Comparison of ENCODE assay signal across 8 cellular contexts in the genomic region with DNA sequence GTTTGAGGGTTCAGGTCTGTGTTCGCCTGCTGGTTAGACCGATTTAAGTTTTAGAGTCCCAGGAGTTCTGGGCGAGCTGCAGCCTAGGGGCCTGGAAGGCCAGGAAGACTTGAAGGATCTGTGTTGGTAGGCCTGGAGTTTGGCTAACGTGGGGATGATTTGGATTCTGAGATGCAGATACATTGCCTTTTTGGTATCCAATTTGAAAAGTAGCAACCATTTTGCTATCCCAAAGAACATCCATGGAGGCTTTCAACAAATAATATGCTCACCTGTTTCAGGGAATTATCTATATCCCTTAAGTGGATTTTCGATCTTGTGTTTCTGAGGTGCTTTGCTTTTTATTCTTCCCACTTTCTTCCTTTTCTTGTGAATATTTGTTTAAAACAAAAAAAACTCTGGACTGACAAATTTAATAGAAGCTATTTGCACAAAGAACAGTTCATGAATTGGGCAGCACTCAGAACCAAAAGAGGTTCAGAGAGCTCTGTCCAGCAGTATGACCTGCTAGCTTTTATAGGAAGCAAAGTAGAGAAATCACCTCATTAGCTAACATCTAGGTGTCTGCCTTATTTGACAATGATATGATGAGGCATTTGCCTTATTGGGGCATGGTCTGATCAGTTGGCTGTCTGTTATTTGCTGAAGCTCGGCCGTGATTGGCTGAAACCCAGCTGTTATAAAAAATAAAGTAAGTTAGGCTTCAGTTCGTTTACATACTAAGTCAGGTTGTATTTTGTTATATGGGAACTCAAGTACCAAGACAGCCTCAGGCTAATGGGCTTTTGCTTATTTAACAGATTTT. TPM values are rescaled to one million over a fixed set of nuclear protein-coding genes. Genes with fewer than 3 reads are reported as not detected.
DNase-seq lines count a peak whose midpoint lies in the region; ATAC-seq and TF ChIP-seq lines count a peak whose summit lies in the region.

No MANE protein-coding gene starts in this region.

- peaks cover 34% of the 10 kb centered on the region for H3K79me2 ChIP-seq in SK-N-SH (ENCODE audit: insufficient read depth)

- peak overlapping the region; percentile 80 for H2AFZ ChIP-seq in SK-N-SH (ENCODE audit: low read depth)

- 28% methylated on average over 8 of the region's 8 CpGs for WGBS in SK-N-SH (ENCODE audit: low lambda C conversion rate)

- CTCF ChIA-PET in SK-N-SH (lab: Yijun Ruan, JAX) = interaction anchor here (0.8 to 4.7 kb wide), 9 partner anchors 9 to 161 kb away, joined by 3 to 29 read pairs (median 4); partner anchors contain the start of genes GJC3 and ZNF3

- peak overlapping the region; percentile 61 for H3K4me2 ChIP-seq in SK-N-SH

- H3K9me2 ChIP-seq in SK-N-SH = no peaks in the 10 kb centered on the region

- no peak for TF ChIP-seq CTCF in SK-N-SH (IDR thresholded peaks at IDR 0.05)

- no peaks in the 10 kb centered on the region for H3K9me3 Mint-ChIP-seq in activated T-helper 1 cell treated with anti-CD3 and anti-CD28 coated beads, Interleukin-12 subunit alpha, Interleukin-12 subunit beta, Interleukin-2, Interleukin-4 antibody, amounts not matched to agents 30 ng/mL and 10 ng/mL and 1 ng/mL, durations not matched to agents 14 hours and 24 hours and 36 hours

- H3K9me3 ChIP-seq in SK-N-SH = peaks cover 11% of the 10 kb centered on the region; the same call in 1 of the 2 replicates
- H3K9me3 ChIP-seq in iPS-18c (ENCODE audit: control insufficient read depth, insufficient read depth, low read length) = no peaks in the 10 kb centered on the region

- peak overlapping the region; percentile 94 for H3K4me3 Mint-ChIP-seq in activated T-helper 1 cell treated with anti-CD3 and anti-CD28 coated beads, Interleukin-12 subunit alpha, Interleukin-12 subunit beta, Interleukin-2, Interleukin-4 antibody, amounts not matched to agents 30 ng/mL and 10 ng/mL and 1 ng/mL, durations not matched to agents 14 hours and 24 hours and 36 hours

- H3K36me3 ChIP-seq in SK-N-SH (replicated peaks in 1 of 2; ENCODE audit: control insufficient read depth in 1 of 2, insufficient read depth in 2 of 2, low read length in 1 of 2) = no peaks in the 10 kb centered on the region

- H3K4me1 Mint-ChIP-seq in activated T-helper 1 cell treated with anti-CD3 and anti-CD28 coated beads, Interleukin-12 subunit alpha, Interleukin-12 subunit beta, Interleukin-2, Interleukin-4 antibody, amounts not matched to agents 30 ng/mL and 10 ng/mL and 1 ng/mL, durations not matched to agents 14 hours and 24 hours and 36 hours (ENCODE audit: low read depth) = peaks cover 40% of the 10 kb centered on the region

- H3K27ac ChIP-seq in SK-N-SH (ENCODE audit: low read depth in 2 of 2, low read length in 1 of 2) (peak overlapping the region; percentile 24 to 64; a peak in 3 of 4 replicates), substantia nigra (ENCODE audit: low read depth, low read length, poor library complexity, severe bottlenecking) (peak overlapping the region; percentile 83)

- H3K4me1 ChIP-seq in SK-N-SH (ENCODE audit: control insufficient read depth in 1 of 2, insufficient read depth in 2 of 2, low read depth in 1 of 2, low read length in 1 of 2) = no peaks in the 10 kb centered on the region; a peak in 1 of 4 replicates

- TF ChIP-seq RAD21 in SK-N-SH (IDR thresholded peaks at IDR 0.05; ENCODE audit: low read length) = no peak

- H3K27me3 ChIP-seq in SK-N-SH (ENCODE audit: insufficient read depth) = peaks cover 19% of the 10 kb centered on the region; the same call in 1 of the 2 replicates

- DNase-seq in SK-N-SH = no peak
- no peak for DNase-seq in activated T-helper 1 cell treated with anti-CD3 and anti-CD28 coated beads, Interleukin-12 subunit alpha, Interleukin-12 subunit beta, Interleukin-2, Interleukin-4 antibody, amounts not matched to agents 30 ng/mL and 10 ng/mL and 1 ng/mL, durations not matched to agents 14 hours and 24 hours and 36 hours (ENCODE audit: low spot score)
- no peak for DNase-seq in substantia nigra (lab: John Stamatoyannopoulos, UW)
- no peak for DNase-seq in DMS79 (lab: John Stamatoyannopoulos, UW)
- DNase-seq in iPS-NIHi11 (ENCODE audit: low spot score) = no peak

- ATAC-seq in SK-N-SH treated with all-trans-retinoic acid at 6 μM for 48 hours = no peak
- no peak for ATAC-seq in HG02884 (IDR thresholded peaks at IDR 0.05; ENCODE audit: unreplicated experiment)

- H3K27me3 Mint-ChIP-seq in activated T-helper 1 cell treated with anti-CD3 and anti-CD28 coated beads, Interleukin-12 subunit alpha, Interleukin-12 subunit beta, Interleukin-2, Interleukin-4 antibody, amounts not matched to agents 30 ng/mL and 10 ng/mL and 1 ng/mL, durations not matched to agents 14 hours and 24 hours and 36 hours (ENCODE audit: insufficient read depth) = no peaks in the 10 kb centered on the region

- no peak for TF ChIP-seq EP300 in SK-N-SH (IDR thresholded peaks at IDR 0.05; ENCODE audit: borderline replicate concordance in 1 of 2, low read depth in 1 of 2, low read length in 1 of 2)

- intact Hi-C loops in activated T-helper 1 cell treated with anti-CD3 and anti-CD28 coated beads, Interleukin-12 subunit alpha, Interleukin-12 subunit beta, Interleukin-2, Interleukin-4 antibody, amounts not matched to agents 30 ng/mL and 10 ng/mL and 1 ng/mL, durations not matched to agents 14 hours and 24 hours and 36 hours (cut with micrococcal nuclease) = loop anchor here (1.0 to 2.0 kb wide), 12 partner anchors 9 to 454 kb away; partner anchors contain the start of genes ATP5MF, CNPY4, COPS6 and GJC3

- H3K9ac ChIP-seq in SK-N-SH = peak overlapping the region; percentile 65

- H3K36me3 Mint-ChIP-seq in activated T-helper 1 cell treated with anti-CD3 and anti-CD28 coated beads, Interleukin-12 subunit alpha, Interleukin-12 subunit beta, Interleukin-2, Interleukin-4 antibody, amounts not matched to agents 30 ng/mL and 10 ng/mL and 1 ng/mL, durations not matched to agents 14 hours and 24 hours and 36 hours (ENCODE audit: low read depth) = peaks cover 22% of the 10 kb centered on the region

- no peaks in the 10 kb centered on the region for H4K20me1 ChIP-seq in SK-N-SH (ENCODE audit: insufficient read depth)

- H3F3A ChIP-seq in SK-N-SH (replicated peaks; ENCODE audit: insufficient read depth) = no peaks in the 10 kb centered on the region

- peak overlapping the region; percentile 96 for H3K27ac Mint-ChIP-seq in activated T-helper 1 cell treated with anti-CD3 and anti-CD28 coated beads, Interleukin-12 subunit alpha, Interleukin-12 subunit beta, Interleukin-2, Interleukin-4 antibody, amounts not matched to agents 30 ng/mL and 10 ng/mL and 1 ng/mL, durations not matched to agents 14 hours and 24 hours and 36 hours

- POLR2A ChIA-PET in SK-N-SH (lab: Yijun Ruan, JAX) = interaction anchor here (0.6 to 0.9 kb wide), 2 partner anchors 32 to 303 kb away, joined by 3 to 5 read pairs; partner anchors contain the start of gene ZSCAN25

- H3K4me3 ChIP-seq in SK-N-SH (ENCODE audit: low read depth in 2 of 2, low read length in 1 of 2) = peak overlapping the region; percentile 59 to 64
- H3K4me3 ChIP-seq in iPS-18c (ENCODE audit: insufficient read depth, low read depth, low read length) = peak overlapping the region; percentile 36; the same call in 1 of the 2 replicates

TF ChIP-seq in SK-N-SH, 30 proteins besides CTCF, POLR2A, EP300 and RAD21 (continues in another document):
- no peak for TF ChIP-seq RFX5 (IDR thresholded peaks at IDR 0.05; ENCODE audit: low read length)

TF ChIP-seq in SK-N-SH treated with all-trans-retinoic acid at 6 μM for 48 hours, 23 proteins besides CTCF, POLR2A, EP300 and RAD21 (continues in another document):
- TF ChIP-seq, protein P1, sequence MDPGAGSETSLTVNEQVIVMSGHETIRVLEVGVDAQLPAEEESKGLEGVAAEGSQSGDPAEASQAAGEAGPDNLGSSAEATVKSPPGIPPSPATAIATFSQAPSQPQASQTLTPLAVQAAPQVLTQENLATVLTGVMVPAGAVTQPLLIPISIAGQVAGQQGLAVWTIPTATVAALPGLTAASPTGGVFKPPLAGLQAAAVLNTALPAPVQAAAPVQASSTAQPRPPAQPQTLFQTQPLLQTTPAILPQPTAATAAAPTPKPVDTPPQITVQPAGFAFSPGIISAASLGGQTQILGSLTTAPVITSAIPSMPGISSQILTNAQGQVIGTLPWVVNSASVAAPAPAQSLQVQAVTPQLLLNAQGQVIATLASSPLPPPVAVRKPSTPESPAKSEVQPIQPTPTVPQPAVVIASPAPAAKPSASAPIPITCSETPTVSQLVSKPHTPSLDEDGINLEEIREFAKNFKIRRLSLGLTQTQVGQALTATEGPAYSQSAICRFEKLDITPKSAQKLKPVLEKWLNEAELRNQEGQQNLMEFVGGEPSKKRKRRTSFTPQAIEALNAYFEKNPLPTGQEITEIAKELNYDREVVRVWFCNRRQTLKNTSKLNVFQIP (CRISPR knock-in tag; IDR thresholded peaks at IDR 0.05; ENCODE audit: borderline replicate concordance, low read depth) = no peak
- TF ChIP-seq ZNF565 (CRISPR knock-in tag; conservative IDR thresholded peaks at IDR 0.05; ENCODE audit: low read depth) = no peak
- TF ChIP-seq BACH2 (CRISPR knock-in tag; IDR thresholded peaks at IDR 0.05; ENCODE audit: borderline replicate concordance) = no peak

RNA-seq across cellular contexts. Expression of gene TRIM4, which starts 0.7 kb away (rescaled TPM):
- polyA plus RNA-seq in SK-N-SH (2012; rRNA removed) = 6.6 and 7.6 TPM in 2 replicates
- 8.9 and 9.6 TPM in 2 replicates for polyA plus RNA-seq in SK-N-SH (2012; cell fraction: cytosol; rRNA removed)
- 6.8 and 8.8 TPM in 2 replicates for polyA plus RNA-seq in SK-N-SH (2012; cell fraction: nucleus; rRNA removed)
- 22.1 and 24.1 TPM in 2 replicates for total RNA-seq in activated T-helper 1 cell treated with anti-CD3 and anti-CD28 coated beads, Interleukin-12 subunit alpha, Interleukin-12 subunit beta, Interleukin-2, Interleukin-4 antibody, amounts not matched to agents 30 ng/mL and 10 ng/mL and 1 ng/mL, durations not matched to agents 14 hours and 24 hours and 36 hours

RNA-seq across cellular contexts. Expression of gene GJC3, which starts 9.4 kb away (rescaled TPM):
- polyA plus RNA-seq in SK-N-SH (2012; rRNA removed) = not detected in 2 replicates
- 0.03 TPM in 2 replicates for polyA plus RNA-seq in SK-N-SH (2012; cell fraction: cytosol; rRNA removed)
- 0.05 TPM in 1 of 2 replicates, not detected in the other for polyA plus RNA-seq in SK-N-SH (2012; cell fraction: nucleus; rRNA removed)
- total RNA-seq in activated T-helper 1 cell treated with anti-CD3 and anti-CD28 coated beads, Interleukin-12 subunit alpha, Interleukin-12 subunit beta, Interleukin-2, Interleukin-4 antibody, amounts not matched to agents 30 ng/mL and 10 ng/mL and 1 ng/mL, durations not matched to agents 14 hours and 24 hours and 36 hours = 0.18 and 0.24 TPM in 2 replicates

RNA-seq across cellular contexts. Expression of gene OR2AE1, which starts 43.2 kb away (rescaled TPM):
- not detected in 2 replicates for polyA plus RNA-seq in SK-N-SH (2012; rRNA removed)
- not detected in 2 replicates for polyA plus RNA-seq in SK-N-SH (2012; cell fraction: cytosol; rRNA removed)
- polyA plus RNA-seq in SK-N-SH (2012; cell fraction: nucleus; rRNA removed) = not detected in 2 replicates
- total RNA-seq in activated T-helper 1 cell treated with anti-CD3 and anti-CD28 coated beads, Interleukin-12 subunit alpha, Interleukin-12 subunit beta, Interleukin-2, Interleukin-4 antibody, amounts not matched to agents 30 ng/mL and 10 ng/mL and 1 ng/mL, durations not matched to agents 14 hours and 24 hours and 36 hours = 0.20 and 0.31 TPM in 2 replicates

RNA-seq across cellular contexts. Expression of gene AZGP1, which starts 55.8 kb away (rescaled TPM):
- 0.15 TPM in 1 of 2 replicates, not detected in the other for polyA plus RNA-seq in SK-N-SH (2012; rRNA removed)
- 0.05 and 0.07 TPM in 2 replicates for polyA plus RNA-seq in SK-N-SH (2012; cell fraction: cytosol; rRNA removed)
- not detected in 2 replicates for polyA plus RNA-seq in SK-N-SH (2012; cell fraction: nucleus; rRNA removed)
- total RNA-seq in activated T-helper 1 cell treated with anti-CD3 and anti-CD28 coated beads, Interleukin-12 subunit alpha, Interleukin-12 subunit beta, Interleukin-2, Interleukin-4 antibody, amounts not matched to agents 30 ng/mL and 10 ng/mL and 1 ng/mL, durations not matched to agents 14 hours and 24 hours and 36 hours = not detected in 2 replicates
